In the genomic region with DNA sequence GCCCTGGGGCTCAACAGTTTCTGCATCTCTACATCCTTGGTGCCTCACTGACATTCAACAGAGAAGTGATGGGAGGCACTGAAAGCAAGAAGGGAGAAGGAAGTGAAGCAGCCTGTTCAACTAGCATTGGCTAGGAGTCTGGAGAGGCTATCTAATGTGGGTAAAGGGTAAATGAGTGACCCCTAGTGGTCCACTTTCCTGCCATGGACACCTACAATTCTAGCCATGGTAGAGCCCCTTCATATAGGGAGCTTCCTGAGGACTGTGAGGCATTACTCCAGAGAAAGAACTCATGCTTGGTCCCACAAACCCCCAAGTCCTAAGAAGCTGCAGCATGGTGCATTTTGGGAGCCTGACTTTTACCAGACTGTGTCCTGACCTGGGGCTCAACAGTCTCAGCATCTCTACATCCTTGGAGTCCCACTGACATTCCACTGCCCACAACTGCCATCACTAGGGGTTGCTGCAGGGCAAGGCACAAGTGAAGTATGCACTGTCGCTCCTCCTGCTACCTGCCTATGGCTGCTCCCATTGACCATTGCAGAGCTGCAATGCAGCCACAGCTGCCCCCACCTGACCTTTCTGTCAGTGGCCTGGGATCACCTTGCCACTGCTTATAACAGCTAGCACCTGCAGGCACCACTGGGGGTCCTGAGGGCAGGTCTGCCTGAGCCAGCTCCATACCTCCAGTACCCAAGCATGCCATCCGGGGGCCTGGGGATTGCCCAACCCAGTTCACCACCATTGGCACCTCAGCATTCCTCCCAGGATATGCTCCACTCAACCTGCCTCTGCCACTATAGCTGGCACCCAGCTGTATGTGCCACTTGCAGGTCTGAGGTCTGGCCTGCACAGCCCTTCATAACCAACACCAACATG, we compare ENCODE assay signal across 9 cellular contexts. TPM values are rescaled to one million over a fixed set of nuclear protein-coding genes. Genes with fewer than 3 reads are reported as not detected.
A peak's percentile ranks its signal among the peaks of the same experiment; 100 is the strongest.
DNase-seq lines count a peak whose midpoint lies in the region; ATAC-seq and TF ChIP-seq lines count a peak whose summit lies in the region.
"Had no signal": no experiment of that assay in that cellular context is flagged by ENCODE, and none has a peak within 500 bp of the region (broad histone marks: within the 10 kb centered on the region; RNA-seq: fewer than 3 reads in every experiment).

No MANE protein-coding gene starts in this region.

- CTCF ChIA-PET in OCI-LY7 (lab: Charles Lee; ENCODE audit: unreplicated experiment): interaction anchor here (1.0 kb wide), 1 partner anchor 13 kb away, joined by 3 read pairs; no protein-coding TSS in a partner anchor

- DNase-seq in OCI-LY7 (ENCODE audit: low spot score) (peak; percentile 22), fibroblast of pulmonary artery (ENCODE audit: low read depth) (peak; percentile 47), spleen (peak; percentile 67), thyroid gland (no peak), NCI-H446 treated with DMSO at 0.1 percent for 48 hours (lab: John Stamatoyannopoulos, UW) (no peak)
- DNase-seq: naive B cell had no signal

- no peaks in the 10 kb centered on the region for H3K79me2 ChIP-seq in OCI-LY7 (ENCODE audit: insufficient read depth, low read depth, low read length)

- ATAC-seq in GM18498 (IDR thresholded peaks at IDR 0.05; ENCODE audit: unreplicated experiment) (peak; percentile 80), HG03196 (IDR thresholded peaks at IDR 0.05; ENCODE audit: unreplicated experiment) (no peak)

- H3K27ac ChIP-seq in 22Rv1: no peak overlapping the region
- H3K27ac ChIP-seq in OCI-LY7 (ENCODE audit: low read depth, low read length, poor library complexity, severe bottlenecking): no peak overlapping the region
- no peak overlapping the region for H3K27ac ChIP-seq in spleen
- no peak overlapping the region for H3K27ac ChIP-seq in thyroid gland

- WGBS in spleen, 5 donors: 86 to 100% (median 90%) methylated on average over 1 to 2 of the region's 2 CpGs
- 70 to 100% methylated on average over 1 to 2 of the region's 2 CpGs for WGBS in thyroid gland, 2 donors

- TF ChIP-seq POLR2A in spleen (IDR thresholded peaks at IDR 0.05): no peak
- no peak for TF ChIP-seq POLR2A in thyroid gland (IDR thresholded peaks at IDR 0.05)

- no peaks in the 10 kb centered on the region for H3K9me2 ChIP-seq in OCI-LY7 (ENCODE audit: insufficient read depth, low read length)

- peak; percentile 27 for TF ChIP-seq CTCF in 22Rv1 (IDR thresholded peaks at IDR 0.05)
- TF ChIP-seq CTCF in OCI-LY7 (conservative IDR thresholded peaks at IDR 0.05; ENCODE audit: low read length): peak; percentile 56
- TF ChIP-seq CTCF in fibroblast of pulmonary artery (IDR thresholded peaks at IDR 0.05; ENCODE audit: low read length, missing control alignments): no peak
- TF ChIP-seq CTCF in spleen (IDR thresholded peaks at IDR 0.05 in 8 of 11, conservative IDR thresholded peaks at IDR 0.05 in 3 of 11): peak in 4 of 11 experiments; percentile 17 to 26 (median 22)
- TF ChIP-seq CTCF in thyroid gland (IDR thresholded peaks at IDR 0.05): peak in 3 of 6 experiments; percentile 14 to 23 (median 17)

- no peaks in the 10 kb centered on the region for H3K27me3 ChIP-seq in spleen (replicated peaks in 1 of 7)
- H3K27me3 ChIP-seq in thyroid gland: no peaks in the 10 kb centered on the region

- POLR2A ChIA-PET in OCI-LY7 (lab: Charles Lee): no interaction called here

- BruUV-seq in OCI-LY7 (replicated peaks; lab: Mats Ljungman, UMichigan): no TSS peak

- H3K9me3 ChIP-seq in OCI-LY7 (ENCODE audit: low read length) (no peaks in the 10 kb centered on the region), spleen (peaks cover 0 to 23% (median 18%) of the 10 kb centered on the region in 8 donors), thyroid gland (no peaks in the 10 kb centered on the region)

- H3K4me1 ChIP-seq in OCI-LY7 (ENCODE audit: insufficient read depth, low read length, poor library complexity, severe bottlenecking) (no peaks in the 10 kb centered on the region), spleen (no peaks in the 10 kb centered on the region), thyroid gland (no peaks in the 10 kb centered on the region)

- no peaks in the 10 kb centered on the region for H4K20me1 ChIP-seq in OCI-LY7 (ENCODE audit: insufficient read depth, low read length)

- H2AFZ ChIP-seq in OCI-LY7 (ENCODE audit: low read length): no peak overlapping the region

- H3K36me3 ChIP-seq in OCI-LY7 (ENCODE audit: insufficient read depth, low read length) (no peaks in the 10 kb centered on the region), spleen (no peaks in the 10 kb centered on the region), thyroid gland (no peaks in the 10 kb centered on the region)

- no peak overlapping the region for H3K4me2 ChIP-seq in OCI-LY7 (ENCODE audit: low read length)

- intact Hi-C loops in OCI-LY7 (cut with micrococcal nuclease; ENCODE audit: unreplicated experiment) (no loop called here), spleen (cut with DNase I; ENCODE audit: low total_unique reads) (no loop called here), thyroid gland (cut with DNase I) (no loop called here)

- H3K4me3 ChIP-seq in OCI-LY7 (ENCODE audit: low read depth, low read length, poor library complexity, severe bottlenecking): no peak overlapping the region
- H3K4me3 ChIP-seq in fibroblast of pulmonary artery (replicated peaks; ENCODE audit: low read depth, low read length): no peak overlapping the region
- H3K4me3 ChIP-seq in spleen: no peak overlapping the region
- H3K4me3 ChIP-seq in thyroid gland (replicated peaks in 1 of 3): no peak overlapping the region

RNA-seq across cellular contexts. Expression of a gene that starts 44.1 kb away (rescaled TPM):
- total RNA-seq in OCI-LY7 (2014; rRNA removed; shearing (Covaris generic)): 43.6 and 44.1 TPM in 2 replicates
- total RNA-seq in OCI-LY7 (2022) (35.5 and 45.4 TPM in 2 replicates), spleen (10 to 100 TPM; 22.6 to 37.8 (median 29.9) TPM), thyroid gland (10 to 100 TPM; 11.2 to 18.5 (median 13.2) TPM)
- 1 to 10 TPM in 2 of 3 donors, under 1 TPM in 1; 0.91 to 2.0 (median 1.8) TPM for polyA plus RNA-seq in spleen

Comparison
In these comparisons a context has a peak if more than half of its experiments do, and no peak if none do; other contexts are left out.
1. DNase-seq: peak in OCI-LY7 (single experiment), fibroblast of pulmonary artery (single experiment) and spleen (single experiment); none in thyroid gland (0 of 2) and NCI-H446 treated with DMSO at 0.1 percent for 48 hours (single experiment).